Comparison of ENCODE assay signal across 16 cellular contexts in genomic region chr12:13175499-13175898, GRCh38. TPM values are rescaled to one million over a fixed set of nuclear protein-coding genes. Genes with fewer than 3 reads are reported as not detected.
DNase-seq lines count a peak whose midpoint lies in the region; ATAC-seq and TF ChIP-seq lines count a peak whose summit lies in the region.
"Had no signal": no experiment of that assay in that cellular context is flagged by ENCODE, and none has a peak within 500 bp of the region (broad histone marks: within the 10 kb centered on the region; RNA-seq: fewer than 3 reads in every experiment).

No MANE protein-coding gene starts in this region.

- H3K4me3 ChIP-seq in mammary epithelial cell (replicated peaks in 1 of 3; ENCODE audit: insufficient read depth in 1 of 3, low read depth in 2 of 3, low read length in 3 of 3) (no peak overlapping the region), kidney epithelial cell (ENCODE audit: low read depth, low read length) (no peak overlapping the region), neural progenitor cell (no peak overlapping the region)
- H3K4me3 ChIP-seq: A549, body of pancreas, K562, spleen, upper lobe of left lung had no signal

- no peak for ATAC-seq in HG03175 (IDR thresholded peaks at IDR 0.05; ENCODE audit: unreplicated experiment)
- no peak for ATAC-seq in HG03108 (IDR thresholded peaks at IDR 0.05; ENCODE audit: unreplicated experiment)
- no peak for ATAC-seq in GM21717 (IDR thresholded peaks at IDR 0.05; ENCODE audit: unreplicated experiment)
- ATAC-seq: A549, body of pancreas, K562 had no signal

- H3K36me3 Mint-ChIP-seq in neural progenitor cell, result no peaks in the 10 kb centered on the region

- in situ Hi-C loops in mammary epithelial cell (cut with MboI; ENCODE audit: low sequenced_read_pairs in 2 of 2), result no loop called here

- H3K27ac Mint-ChIP-seq in neural progenitor cell, result no peak overlapping the region

- 47% methylated on average over 4 of the region's 4 CpGs for WGBS in mammary epithelial cell (ENCODE audit: low coverage, missing lambda C conversion rate)

- H3K4me2 ChIP-seq in mammary epithelial cell (ENCODE audit: insufficient read depth, low read depth, low read length) (peak overlapping the region; percentile 42), neural progenitor cell (no peak overlapping the region)
- H3K4me2 ChIP-seq: A549 had no signal

- peak overlapping the region; percentile 92 for H3K27ac ChIP-seq in mammary epithelial cell (ENCODE audit: insufficient read depth, low read depth, low read length)
- H3K27ac ChIP-seq in neural progenitor cell, result no peak overlapping the region
- H3K27ac ChIP-seq: A549, body of pancreas, spleen, upper lobe of left lung had no signal

- H3K4me1 Mint-ChIP-seq in neural progenitor cell, result peaks cover 73% of the 10 kb centered on the region

- H3F3A ChIP-seq in neural progenitor cell (ENCODE audit: low read depth), result peaks cover 4% of the 10 kb centered on the region

- no peak overlapping the region for H3K9ac ChIP-seq in mammary epithelial cell (ENCODE audit: insufficient read depth, low read length)
- no peak overlapping the region for H3K9ac ChIP-seq in neural progenitor cell

- H3K4me3 Mint-ChIP-seq in neural progenitor cell, result no peak overlapping the region

- H3K27me3 ChIP-seq in mammary epithelial cell (ENCODE audit: insufficient read depth, low read length), result no peaks in the 10 kb centered on the region
- no peaks in the 10 kb centered on the region for H3K27me3 ChIP-seq in kidney epithelial cell (ENCODE audit: control insufficient read depth, insufficient read depth, low read length)
- no peaks in the 10 kb centered on the region for H3K27me3 ChIP-seq in neural progenitor cell
- H3K27me3 ChIP-seq: body of pancreas, upper lobe of left lung had no signal

- TF ChIP-seq CTCF in mammary epithelial cell (conservative IDR thresholded peaks at IDR 0.05 in 1 of 2, IDR thresholded peaks at IDR 0.05 in 1 of 2; ENCODE audit: extremely low read depth in 1 of 2, insufficient read depth in 1 of 2, low read depth in 1 of 2, low read length in 2 of 2) (no peak), kidney epithelial cell (IDR thresholded peaks at IDR 0.05; ENCODE audit: insufficient read depth, low read length, poor library complexity, severe bottlenecking) (no peak), neural progenitor cell (IDR thresholded peaks at IDR 0.05) (no peak)

- no peaks in the 10 kb centered on the region for H3K9me3 Mint-ChIP-seq in neural progenitor cell

- H4K20me1 ChIP-seq in mammary epithelial cell (ENCODE audit: insufficient read depth, low read length) (no peaks in the 10 kb centered on the region), neural progenitor cell (ENCODE audit: low read depth) (no peaks in the 10 kb centered on the region)

- H2AFZ ChIP-seq in mammary epithelial cell (ENCODE audit: low read depth, low read length), result no peak overlapping the region
- no peak overlapping the region for H2AFZ ChIP-seq in neural progenitor cell (replicated peaks)

- H3K4me1 ChIP-seq in mammary epithelial cell (ENCODE audit: insufficient read depth, low read length) (peaks cover 64% of the 10 kb centered on the region), neural progenitor cell (peaks cover 43% of the 10 kb centered on the region)

- intact Hi-C loops in mammary epithelial cell (cut with micrococcal nuclease), result no loop called here

- H3K79me2 ChIP-seq in mammary epithelial cell (ENCODE audit: insufficient read depth, low read length), result no peaks in the 10 kb centered on the region
- no peaks in the 10 kb centered on the region for H3K79me2 ChIP-seq in neural progenitor cell (ENCODE audit: low read depth)

- H3K36me3 ChIP-seq in mammary epithelial cell (ENCODE audit: insufficient read depth, low read length) (no peaks in the 10 kb centered on the region), kidney epithelial cell (ENCODE audit: control insufficient read depth, insufficient read depth, low read length) (no peaks in the 10 kb centered on the region), neural progenitor cell (no peaks in the 10 kb centered on the region)
- H3K36me3 ChIP-seq: spleen, upper lobe of left lung had no signal

- H3K27me3 Mint-ChIP-seq in neural progenitor cell (ENCODE audit: insufficient read depth, low read depth), result peaks cover 3% of the 10 kb centered on the region

- BruUV-seq in mammary epithelial cell (replicated peaks; lab: Mats Ljungman, UMichigan), result no TSS peak

- H3K9me3 ChIP-seq in mammary epithelial cell (replicated peaks; ENCODE audit: insufficient read depth, low read length), result no peaks in the 10 kb centered on the region
- H3K9me3 ChIP-seq in neural progenitor cell (ENCODE audit: low read depth), result no peaks in the 10 kb centered on the region
- H3K9me3 ChIP-seq: A549, body of pancreas, spleen, upper lobe of left lung had no signal

- CTCF ChIA-PET in mammary epithelial cell (lab: Charles Lee; ENCODE audit: low non-redundant PET), result interaction anchor here (0.6 to 0.7 kb wide), 2 partner anchors 9 to 40 kb away, joined by 3 read pairs; no protein-coding TSS in a partner anchor

- dilution Hi-C loops in mammary epithelial cell (cut with HindIII; ENCODE audit: low sequenced_read_pairs), result no loop called here

- peak; percentile 45 for DNase-seq in A172 (ENCODE audit: low spot score)
- peak; percentile 49 for DNase-seq in HT-29 (ENCODE audit: low spot score)
- DNase-seq in mammary epithelial cell, result peak; percentile 82
- peak; percentile 82 for DNase-seq in kidney epithelial cell (ENCODE audit: low read depth)
- no peak for DNase-seq in neural progenitor cell (ENCODE audit: low spot score)
- DNase-seq: activated CD4-positive, alpha-beta T cell treated with anti-CD3 and anti-CD28 coated beads for 1 hour; body of pancreas; NCI-H2081 treated with DMSO at 0.1 percent for 48 hours; NK-92 treated with Interleukin-12 subunit alpha and Interleukin-12 subunit beta, amount 100 ng/mL, for 24 hours; spleen; upper lobe of left lung had no signal

RNA-seq across cellular contexts. Expression of gene EMP1, which starts 21.0 kb away (rescaled TPM):
- 28.7 and 41.0 TPM in 2 replicates for total RNA-seq in A172 (2014; rRNA removed; shearing (Covaris generic))
- total RNA-seq in HT-29 (2014; rRNA removed; shearing (Covaris generic)), result 33.4 and 40.3 TPM in 2 replicates
- total RNA-seq in mammary epithelial cell (100 to 1,000 TPM in 1 of 2 donors, 10 to 100 TPM in 1; 33.7 to 204 TPM), kidney epithelial cell (174 and 241 TPM in 2 replicates), neural progenitor cell (ENCODE audit: low replicate concordance) (0.43 TPM in 1 of 2 replicates, not detected in the other)
- 309 TPM for polyA plus RNA-seq in mammary epithelial cell
- 450 TPM for polyA minus RNA-seq in mammary epithelial cell

Comparison
In these comparisons a context has a peak if more than half of its experiments do, and no peak if none do; other contexts are left out.
1. RNA of gene EMP1, which starts 21.0 kb away (total RNA-seq): 174 to 241 TPM in kidney epithelial cell, 33.7 to 204 TPM in mammary epithelial cell, 33.4 to 40.3 TPM in HT-29 and 28.7 to 41.0 TPM in A172; 0.43 TPM in neural progenitor cell; every median in the first group is over 10 times any median in the second.